In the genomic region with DNA sequence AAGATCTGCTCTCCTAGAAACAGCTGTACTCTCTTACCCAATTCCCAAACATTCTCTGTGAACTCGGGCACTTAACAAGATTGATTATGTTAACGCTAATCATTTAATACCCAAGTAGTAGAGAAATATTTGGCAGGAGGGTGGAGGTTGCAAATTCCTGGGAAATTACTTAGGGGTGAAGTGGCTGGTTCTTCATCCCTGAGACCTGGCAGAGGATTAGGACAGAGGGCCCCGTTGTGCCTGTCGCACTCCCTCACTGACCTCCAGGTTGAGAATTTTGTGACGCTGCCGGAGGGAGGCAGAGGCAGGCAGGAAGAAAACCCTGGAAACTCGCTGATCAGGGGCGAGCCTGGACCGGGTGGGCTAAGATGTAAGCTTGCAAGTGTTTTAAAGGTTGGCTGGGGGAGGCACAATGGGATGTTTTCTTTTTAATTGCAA, we compare ENCODE assay signal across 12 cellular contexts.
A peak's percentile ranks its signal among the peaks of the same experiment; 100 is the strongest.
DNase-seq lines count a peak whose midpoint lies in the region; ATAC-seq, FAIRE-seq and TF ChIP-seq lines count a peak whose summit lies in the region.
"Had no signal": no experiment of that assay in that cellular context is flagged by ENCODE, and none has a peak within 500 bp of the region (broad histone marks: within the 10 kb centered on the region; RNA-seq: fewer than 3 reads in every experiment).

No MANE protein-coding gene starts in this region.

- DNase-seq in AG04449 (ENCODE audit: low read depth, low spot score), result peak; percentile 19
- peak; percentile 40 for DNase-seq in NCI-H460 (ENCODE audit: extremely low read depth, low read depth)
- DNase-seq in pancreas, result peak in 2 of 6 donors; percentile 34 to 49
- DNase-seq in NCI-H2171 treated with DMSO at 0.1 percent for 48 hours (lab: John Stamatoyannopoulos, UW), result no peak
- DNase-seq in SIG-M5 treated with dmso at 0.1 percent for 504 hours (lab: John Stamatoyannopoulos, UW; ENCODE audit: unreplicated experiment), result no peak
- DNase-seq in activated CD4-positive, alpha-beta T cell treated with anti-CD3 and anti-CD28 coated beads for 36 hours, result no peak
- no peak for DNase-seq in immature natural killer cell
- DNase-seq: activated CD8-positive, alpha-beta memory T cell treated with anti-CD3 and anti-CD28 coated beads, Interleukin-2, amount 50 U/mL, for 4 hours; C1 segment of cervical spinal cord; effector memory CD8-positive, alpha-beta T cell; NCI-H226 had no signal

- no peak for FAIRE-seq in pancreas (lab: Jason Lieb, UNC)

- intact Hi-C loops in pancreas (cut with DNase I), result loop anchor here in 1 of 3 donors (10.0 kb wide), 1 partner anchor 178 kb away; a partner anchor contains a TSS
- intact Hi-C loops in activated CD4-positive, alpha-beta T cell treated with anti-CD3 and anti-CD28 coated beads for 36 hours (cut with DNase I, micrococcal nuclease), result no loop called here

- CTCF ChIA-PET in AG04449 (lab: Yijun Ruan, JAX), result interaction anchor here (0.9 to 3.2 kb wide), 5 partner anchors 10 to 430 kb away, joined by 3 to 12 read pairs (median 3); no protein-coding TSS in a partner anchor
- CTCF ChIA-PET in activated CD4-positive, alpha-beta T cell treated with anti-CD3 and anti-CD28 coated beads for 36 hours (lab: Charles Lee), result interaction anchor here (0.6 kb wide), 1 partner anchor 160 kb away, joined by 3 read pairs; no protein-coding TSS in a partner anchor

- WGBS in gastroesophageal sphincter (ENCODE audit: low coverage in 1 of 2), 2 donors, result 29 to 44% methylated on average over 8 to 9 of the region's 9 CpGs
- WGBS in pancreas, 2 donors, result 47% methylated on average over 9 of the region's 9 CpGs

- peak overlapping the region in 3 of 4 donors; percentile 25 to 60 (median 47) for H3K27ac ChIP-seq in gastroesophageal sphincter
- H3K27ac ChIP-seq in pancreas, result peak overlapping the region in 1 of 4 donors; percentile 1

- TF ChIP-seq CTCF in AG04449 (IDR thresholded peaks at IDR 0.05; ENCODE audit: insufficient read depth, low read length, missing control alignments) (no peak), gastroesophageal sphincter (IDR thresholded peaks at IDR 0.05) (no peak), pancreas (IDR thresholded peaks at IDR 0.05) (no peak)

- H3K4me3 ChIP-seq in AG04449 (ENCODE audit: low read depth, low read length) (no peak overlapping the region), gastroesophageal sphincter (peak overlapping the region in 1 of 2 donors; percentile 4), pancreas (no peak overlapping the region)

- no peaks in the 10 kb centered on the region for H3K27me3 ChIP-seq in gastroesophageal sphincter
- H3K27me3 ChIP-seq in pancreas, result no peaks in the 10 kb centered on the region

- H3K4me1 Mint-ChIP-seq in activated CD4-positive, alpha-beta T cell treated with anti-CD3 and anti-CD28 coated beads for 36 hours, result no peaks in the 10 kb centered on the region
- no peaks in the 10 kb centered on the region for H3K4me1 Mint-ChIP-seq in immature natural killer cell

- TF ChIP-seq EP300 in gastroesophageal sphincter (IDR thresholded peaks at IDR 0.05), result no peak

- peaks cover 2 to 34% (median 3%) of the 10 kb centered on the region in 3 donors for H3K4me1 ChIP-seq in gastroesophageal sphincter
- H3K4me1 ChIP-seq in pancreas, result peaks cover 3 to 17% (median 4%) of the 10 kb centered on the region in 3 donors

- POLR2A ChIA-PET in AG04449 (lab: Yijun Ruan, JAX), result no interaction called here
- POLR2A ChIA-PET in activated CD4-positive, alpha-beta T cell treated with anti-CD3 and anti-CD28 coated beads for 36 hours (lab: Charles Lee), result no interaction called here

- no peaks in the 10 kb centered on the region for H3K9me3 Mint-ChIP-seq in activated CD4-positive, alpha-beta T cell treated with anti-CD3 and anti-CD28 coated beads for 36 hours (ENCODE audit: low read depth)
- peaks cover 0 to 2% (median 0%) of the 10 kb centered on the region in 6 donors for H3K9me3 Mint-ChIP-seq in immature natural killer cell
- H3K9me3 Mint-ChIP-seq: effector memory CD8-positive, alpha-beta T cell had no signal

- no peaks in the 10 kb centered on the region for H3K36me3 ChIP-seq in gastroesophageal sphincter
- H3K36me3 ChIP-seq in pancreas, result no peaks in the 10 kb centered on the region

- peak; percentile 28 for ATAC-seq in gastroesophageal sphincter
- ATAC-seq in pancreas, result peak; percentile 12 to 72 (median 62)
- no peak for ATAC-seq in activated CD4-positive, alpha-beta T cell treated with anti-CD3 and anti-CD28 coated beads for 36 hours
- ATAC-seq: effector memory CD8-positive, alpha-beta T cell had no signal

- H3K4me3 Mint-ChIP-seq in activated CD4-positive, alpha-beta T cell treated with anti-CD3 and anti-CD28 coated beads for 36 hours, result no peak overlapping the region
- H3K4me3 Mint-ChIP-seq in immature natural killer cell, result no peak overlapping the region
- H3K4me3 Mint-ChIP-seq: effector memory CD8-positive, alpha-beta T cell had no signal

- H3K27me3 Mint-ChIP-seq in activated CD4-positive, alpha-beta T cell treated with anti-CD3 and anti-CD28 coated beads for 36 hours, result peaks cover 28% of the 10 kb centered on the region
- H3K27me3 Mint-ChIP-seq in immature natural killer cell (ENCODE audit: low read depth in 3 of 3), result peaks cover 1 to 4% (median 4%) of the 10 kb centered on the region in 3 donors

- H3K27ac Mint-ChIP-seq in activated CD4-positive, alpha-beta T cell treated with anti-CD3 and anti-CD28 coated beads for 36 hours, result no peak overlapping the region
- no peak overlapping the region for H3K27ac Mint-ChIP-seq in immature natural killer cell
- H3K27ac Mint-ChIP-seq: effector memory CD8-positive, alpha-beta T cell had no signal

- TF ChIP-seq POLR2A in gastroesophageal sphincter (IDR thresholded peaks at IDR 0.05), result no peak

- H3K9me3 ChIP-seq in gastroesophageal sphincter, result no peaks in the 10 kb centered on the region
- no peaks in the 10 kb centered on the region for H3K9me3 ChIP-seq in pancreas

- H3K36me3 Mint-ChIP-seq in activated CD4-positive, alpha-beta T cell treated with anti-CD3 and anti-CD28 coated beads for 36 hours (ENCODE audit: low read depth), result no peaks in the 10 kb centered on the region
- no peaks in the 10 kb centered on the region for H3K36me3 Mint-ChIP-seq in immature natural killer cell

Comparison
In these comparisons a context has a peak if more than half of its experiments do, and no peak if none do; other contexts are left out.
1. DNase-seq: peak in AG04449 (single experiment) and NCI-H460 (single experiment); none in NCI-H2171 treated with DMSO at 0.1 percent for 48 hours (single experiment), SIG-M5 treated with dmso at 0.1 percent for 504 hours (single experiment), activated CD4-positive, alpha-beta T cell treated with anti-CD3 and anti-CD28 coated beads for 36 hours (single experiment) and immature natural killer cell (0 of 3).